ENCODE assay signal across 24 cellular contexts in genomic region chr15:58919232-58919631, GRCh38. TPM values are rescaled to one million over a fixed set of nuclear protein-coding genes. Genes with fewer than 3 reads are reported as not detected.
DNase-seq lines count a peak whose midpoint lies in the region; ATAC-seq, FAIRE-seq and TF ChIP-seq lines count a peak whose summit lies in the region.
"Had no signal": no experiment of that assay in that cellular context is flagged by ENCODE, and none has a peak within 500 bp of the region (broad histone marks: within the 10 kb centered on the region; RNA-seq: fewer than 3 reads in every experiment).

No MANE protein-coding gene starts in this region.

- 38% methylated on average over 7 of the region's 7 CpGs for WGBS in K562 (ENCODE audit: insufficient coverage, low coverage, missing lambda C conversion rate)
- no CpG with 5 or more reads among the region's 7 CpGs for WGBS in trophoblast cell (ENCODE audit: extremely low coverage, insufficient coverage, insufficient read length)

- no peak overlapping the region for H3K23ac ChIP-seq in trophoblast cell (ENCODE audit: low read length)

- H3K4me2 ChIP-seq in K562 (ENCODE audit: insufficient read depth, low read length) = no peak overlapping the region; the same call in 1 of the 2 replicates
- no peak overlapping the region for H3K4me2 ChIP-seq in trophoblast cell (ENCODE audit: low read length)
- H3K4me2 ChIP-seq: A549 had no signal

- peaks cover 18% of the 10 kb centered on the region for H3K4me1 ChIP-seq in cardiac muscle cell (ENCODE audit: low read depth)
- peaks cover 0 to 23% of the 10 kb centered on the region in 2 donors for H3K4me1 ChIP-seq in right atrium auricular region
- H3K4me1 ChIP-seq in K562 (replicated peaks in 1 of 2; ENCODE audit: control insufficient read depth in 2 of 2, insufficient read depth in 2 of 2, low read length in 2 of 2) = peaks cover 17 to 19% of the 10 kb centered on the region in 2 experiments; a peak in 4 of 5 replicates
- peaks cover 0 to 3% of the 10 kb centered on the region in 2 experiments for H3K4me1 ChIP-seq in trophoblast cell (ENCODE audit: control insufficient read depth in 1 of 2, insufficient read depth in 2 of 2, low read length in 2 of 2)
- H3K4me1 ChIP-seq: BE2C had no signal

- no peak overlapping the region for H2BK5ac ChIP-seq in trophoblast cell (ENCODE audit: low read depth, low read length, poor library complexity)

- no peaks in the 10 kb centered on the region for H3K79me1 ChIP-seq in trophoblast cell (ENCODE audit: low read length)

- H3K9ac ChIP-seq in K562 (ENCODE audit: insufficient read depth in 1 of 2, low read depth in 2 of 2, low read length in 2 of 2) (peak overlapping the region in 1 of 2 experiments; percentile 73; a peak in 1 of 4 replicates), trophoblast cell (ENCODE audit: low read length) (no peak overlapping the region)
- H3K9ac ChIP-seq: GM23248 had no signal

- TF ChIP-seq POLR2A in K562 (conservative IDR thresholded peaks at IDR 0.05) = no peak

- H3K27me3 ChIP-seq in cardiac muscle cell (no peaks in the 10 kb centered on the region), right atrium auricular region (no peaks in the 10 kb centered on the region), K562 (ENCODE audit: control insufficient read depth in 2 of 2, insufficient read depth in 2 of 2, low read length in 2 of 2) (no peaks in the 10 kb centered on the region), trophoblast cell (ENCODE audit: insufficient read depth, low read length) (no peaks in the 10 kb centered on the region)
- H3K27me3 ChIP-seq: BE2C had no signal

- H3K4me3 ChIP-seq in cardiac muscle cell (no peak overlapping the region), right atrium auricular region (no peak overlapping the region), K562 (no peak overlapping the region), trophoblast cell (ENCODE audit: low read depth, low read length) (no peak overlapping the region)
- H3K4me3 ChIP-seq: A549, GM23248 had no signal

- ATAC-seq in K562 (peak; percentile 63), HG02981 (IDR thresholded peaks at IDR 0.05; ENCODE audit: unreplicated experiment) (no peak), GM21423 (IDR thresholded peaks at IDR 0.05; ENCODE audit: unreplicated experiment) (no peak)
- ATAC-seq: A549 had no signal

- no peak overlapping the region for H2AK5ac ChIP-seq in trophoblast cell (ENCODE audit: low read length)

- BruUV-seq in K562 (replicated peaks; lab: Mats Ljungman, UMichigan) = no TSS peak

- TF ChIP-seq CTCF in cardiac muscle cell (IDR thresholded peaks at IDR 0.05; ENCODE audit: low read depth, low read length) = no peak
- no peak for TF ChIP-seq CTCF in right atrium auricular region (IDR thresholded peaks at IDR 0.05)
- no peak for TF ChIP-seq CTCF in K562 (IDR thresholded peaks at IDR 0.05 in 2 of 3, conservative IDR thresholded peaks at IDR 0.05 in 1 of 3; ENCODE audit: insufficient read depth in 2 of 3, low read depth in 1 of 3, low read length in 3 of 3)

- no peaks in the 10 kb centered on the region; the same call in 1 of the 2 replicates for H4K20me1 ChIP-seq in K562 (replicated peaks; ENCODE audit: control insufficient read depth, insufficient read depth, low read length)

- H3K9me1 ChIP-seq in K562 (ENCODE audit: control insufficient read depth, insufficient read depth, low read length) = no peaks in the 10 kb centered on the region

- H2BK12ac ChIP-seq in trophoblast cell (ENCODE audit: low read length) = no peak overlapping the region

- intact Hi-C loops in K562 (cut with micrococcal nuclease) = no loop called here

- no peaks in the 10 kb centered on the region for H3K9me3 ChIP-seq in cardiac muscle cell (ENCODE audit: low read depth)
- no peaks in the 10 kb centered on the region for H3K9me3 ChIP-seq in right atrium auricular region
- H3K9me3 ChIP-seq in K562 (replicated peaks; ENCODE audit: control insufficient read depth, insufficient read depth, low read depth, low read length) = no peaks in the 10 kb centered on the region
- H3K9me3 ChIP-seq in trophoblast cell (ENCODE audit: insufficient read depth, low read depth, low read length) = no peaks in the 10 kb centered on the region
- H3K9me3 ChIP-seq: A549, BE2C had no signal

- peak; percentile 15 for FAIRE-seq in K562 (lab: Jason Lieb, UNC)
- FAIRE-seq: A549, GM12892, H1 had no signal

- H3K27ac ChIP-seq in cardiac muscle cell = peak overlapping the region; percentile 33
- no peak overlapping the region for H3K27ac ChIP-seq in right atrium auricular region
- no peak overlapping the region for H3K27ac ChIP-seq in K562 (ENCODE audit: extremely low read depth, low read depth, low read length)
- H3K27ac ChIP-seq in trophoblast cell (ENCODE audit: low read depth, low read length) = no peak overlapping the region
- H3K27ac ChIP-seq: A549, GM23248 had no signal

- no peak overlapping the region for H4K8ac ChIP-seq in trophoblast cell (ENCODE audit: low read depth, low read length)

- H2AFZ ChIP-seq in K562 (ENCODE audit: low read depth, low read length) (no peak overlapping the region), trophoblast cell (ENCODE audit: insufficient read depth, low read length, poor library complexity) (no peak overlapping the region)
- H2AFZ ChIP-seq: GM23248 had no signal

- peaks cover 77% of the 10 kb centered on the region for H3K79me2 ChIP-seq in K562 (ENCODE audit: control insufficient read depth, insufficient read depth, low read length)
- H3K79me2 ChIP-seq in trophoblast cell (ENCODE audit: control insufficient read depth, insufficient read depth, low read length, poor library complexity) = peaks cover 3% of the 10 kb centered on the region

- no peak overlapping the region for H3K14ac ChIP-seq in trophoblast cell (ENCODE audit: low read length)

- TF ChIP-seq EP300 in K562 (IDR thresholded peaks at IDR 0.05; ENCODE audit: low read length) = no peak

- peak overlapping the region; percentile 79 for H3K4ac ChIP-seq in trophoblast cell (ENCODE audit: low read depth, low read length)

- H2BK120ac ChIP-seq in trophoblast cell (ENCODE audit: insufficient read depth, low read length, poor library complexity) = no peak overlapping the region

- no peak overlapping the region for H4K91ac ChIP-seq in trophoblast cell (ENCODE audit: low read depth, low read length)

- no peak for TF ChIP-seq RAD21 in K562 (CRISPR knock-in tag; conservative IDR thresholded peaks at IDR 0.05 in 1 of 2, IDR thresholded peaks at IDR 0.05 in 1 of 2)

- POLR2A ChIA-PET in K562 (lab: Yijun Ruan, JAX) = interaction anchor here (0.6 to 6.0 kb wide), 2 partner anchors 12 to 109 kb away, joined by 3 to 35 read pairs; no protein-coding TSS in a partner anchor

- CTCF ChIA-PET in K562 (lab: Yijun Ruan, JAX; ENCODE audit: low intra/inter-chr PET ratio) = no interaction called here

- H3K18ac ChIP-seq in trophoblast cell (ENCODE audit: low read length) = no peak overlapping the region

- DNase-seq in cardiac muscle cell (ENCODE audit: low read depth in 1 of 2, low spot score in 1 of 2) (no peak), right atrium auricular region (ENCODE audit: low spot score) (no peak), K562 (ENCODE audit: extremely low read depth in 1 of 4, low spot score in 3 of 4) (peak in 1 of 4 experiments; percentile 25), trophoblast cell (peak; percentile 21 to 52), GM03348 (ENCODE audit: low spot score) (no peak)
- DNase-seq: 8988T; ACHN; AML-193; BE2C; C1 segment of cervical spinal cord; Calu3; CD4-positive, alpha-beta memory T cell; COR-L47; DMS53; DMS79 treated with DMSO at 0.1 percent for 48 hours; GF-D8; GM23248; H7; HCEC 1CT had no signal

- H3K36me3 ChIP-seq in cardiac muscle cell (peaks cover 8% of the 10 kb centered on the region), right atrium auricular region (no peaks in the 10 kb centered on the region), K562 (ENCODE audit: control insufficient read depth, insufficient read depth, low read length) (peaks cover 69% of the 10 kb centered on the region), trophoblast cell (ENCODE audit: control insufficient read depth in 1 of 2, insufficient read depth in 2 of 2, low read length in 2 of 2) (peaks cover 13 to 19% of the 10 kb centered on the region in 2 experiments)

- H4K12ac ChIP-seq in trophoblast cell (ENCODE audit: low read depth, low read length) = no peak overlapping the region

- in situ Hi-C loops in K562 (cut with MboI) = no loop called here

TF ChIP-seq in K562, 482 proteins besides CTCF, POLR2A, EP300 and RAD21 (continues in another document):
- TF ChIP-seq GABPA (tag; conservative IDR thresholded peaks at IDR 0.05; ENCODE audit: low read depth) = no peak
- 0 out of 2 replicates have a peak, but pooled peaks have one; percentile 13 for TF ChIP-seq TFAP4 (CRISPR knock-in tag; IDR thresholded peaks at IDR 0.05; ENCODE audit: borderline replicate concordance)
- no peak for TF ChIP-seq EGR1 (conservative IDR thresholded peaks at IDR 0.05)
- TF ChIP-seq FIP1L1 (IDR thresholded peaks at IDR 0.05; ENCODE audit: low read depth, low read length, poor library complexity, severe bottlenecking) = no peak

RNA-seq across cellular contexts. Expression of gene SLTM, which starts 14.2 kb away (rescaled TPM):
- total RNA-seq in cardiac muscle cell (59.6 and 78.9 TPM in 2 replicates), right atrium auricular region (10 to 100 TPM; 39.9 to 62.3 TPM), K562 (2014; rRNA removed) (113 and 118 TPM in 2 replicates), K562 (2014; rRNA removed; fragmentation: Illumina TruSeq; extraction: Trizol) (136 TPM in 2 replicates), K562 (2015; rRNA removed; fragmentation: Illumina TruSeq; extraction: Trizol) (154 and 163 TPM in 2 replicates), K562 (2021) (72.1 and 76.5 TPM in 2 replicates)
- polyA plus RNA-seq in cardiac muscle cell (92.4 and 98.1 TPM in 2 replicates), K562 (2011; rRNA removed) (38.6 and 39.5 TPM in 2 replicates), K562 (2014; fragmentation: Illumina TruSeq; extraction: Trizol) (107 and 132 TPM in 2 replicates), K562 (2014; fragmentation: Nextera tagmentation; extraction: Ambion mirVana) (10 to 100 TPM; 61.4 to 69.7 TPM), K562 (2014; rRNA removed) (99.3 and 102 TPM in 2 replicates)
- 135 and 417 TPM in 2 replicates for total RNA-seq in K562 (2011; cell fraction: chromatin; rRNA removed; ENCODE audit: low replicate concordance)
- total RNA-seq in K562 (2011; cell fraction: nucleolus; rRNA removed) = 73.4 and 74.5 TPM in 2 replicates
- total RNA-seq in K562 (2011; cell fraction: nucleoplasm; rRNA removed) = 136 and 183 TPM in 2 replicates
- polyA plus RNA-seq in K562 (2011; cell fraction: cytosol; rRNA removed) = 11.6 and 18.9 TPM in 2 replicates
- 114 and 120 TPM in 2 replicates for polyA plus RNA-seq in K562 (2011; cell fraction: nucleus; rRNA removed)
- 88.1 and 95.6 TPM in 2 replicates for polyA plus RNA-seq in K562 (2012)
- 72.6 and 90.1 TPM in 2 replicates for polyA minus RNA-seq in K562 (2011; rRNA and poly(A)+ RNA removed)
- polyA minus RNA-seq in K562 (2011; cell fraction: cytosol; rRNA and poly(A)+ RNA removed) = 28.4 and 34.2 TPM in 2 replicates
- 94.8 and 155 TPM in 2 replicates for polyA minus RNA-seq in K562 (2011; cell fraction: nucleus; rRNA and poly(A)+ RNA removed)
- polyA plus RNA-seq in trophoblast cell (2013) = 131 and 134 TPM in 2 replicates

Comparison
In these comparisons a context has a peak if more than half of its experiments do, and no peak if none do; other contexts are left out.
1. DNase-seq: peak in trophoblast cell (2 of 2); none in cardiac muscle cell (0 of 2), right atrium auricular region (single experiment) and GM03348 (single experiment).